ENCODE assay signal across 8 cellular contexts in genomic region chr11:112174789-112175595, GRCh38. TPM values are rescaled to one million over a fixed set of nuclear protein-coding genes. Genes with fewer than 3 reads are reported as not detected.
DNase-seq lines count a peak whose midpoint lies in the region; ATAC-seq and TF ChIP-seq lines count a peak whose summit lies in the region.

Gene BCO2 (plus strand): TSS chr11:112175512. CDS start chr11:112175602, 90 bp downstream.

- H3K4me3 ChIP-seq in fibroblast of pulmonary artery (replicated peaks; ENCODE audit: low read depth, low read length): peak within 1 kb of the TSS; percentile 39

- peak; percentile 91 for TF ChIP-seq CTCF in fibroblast of pulmonary artery (IDR thresholded peaks at IDR 0.05; ENCODE audit: low read length, missing control alignments)

- no peak within 1 kb of the TSS for H3K27ac Mint-ChIP-seq in activated T-cell treated with anti-CD3 and anti-CD28 coated beads, Interleukin-2, amount 50 U/mL, for 24 hours
- H3K27ac Mint-ChIP-seq in stimulated activated naive CD8-positive, alpha-beta T cell treated with anti-CD3 and anti-CD28 coated beads, Interleukin-15, amount 100 ng/mL, for 72 hours: peak within 1 kb of the TSS in 1 of 2 donors; percentile 13

- ATAC-seq in HG02852 (IDR thresholded peaks at IDR 0.05; ENCODE audit: unreplicated experiment): peak; percentile 57
- peak; percentile 81 for ATAC-seq in stimulated activated naive CD8-positive, alpha-beta T cell treated with anti-CD3 and anti-CD28 coated beads, Interleukin-15, amount 100 ng/mL, for 72 hours
- no peak for ATAC-seq in GM19467 (IDR thresholded peaks at IDR 0.05; ENCODE audit: unreplicated experiment)

- peak within 1 kb of the TSS; percentile 44 for H3K4me3 Mint-ChIP-seq in activated T-cell treated with anti-CD3 and anti-CD28 coated beads, Interleukin-2, amount 50 U/mL, for 24 hours
- H3K4me3 Mint-ChIP-seq in stimulated activated naive CD8-positive, alpha-beta T cell treated with anti-CD3 and anti-CD28 coated beads, Interleukin-15, amount 100 ng/mL, for 72 hours: peak within 1 kb of the TSS; percentile 38 to 68

- H3K4me1 Mint-ChIP-seq in activated T-cell treated with anti-CD3 and anti-CD28 coated beads, Interleukin-2, amount 50 U/mL, for 24 hours (ENCODE audit: low read depth): peaks cover 21% of the 10 kb centered on the region
- peaks cover 10% of the 10 kb centered on the region for H3K4me1 Mint-ChIP-seq in stimulated activated naive CD8-positive, alpha-beta T cell treated with anti-CD3 and anti-CD28 coated beads, Interleukin-15, amount 100 ng/mL, for 72 hours

- peak; percentile 82 for DNase-seq in EH (ENCODE audit: low read depth)
- peak; percentile 83 for DNase-seq in NCI-H69 (lab: John Stamatoyannopoulos, UW)
- peak; percentile 37 for DNase-seq in activated T-cell treated with anti-CD3 and anti-CD28 coated beads, Interleukin-2, amount 50 U/mL, for 24 hours
- DNase-seq in fibroblast of pulmonary artery (ENCODE audit: low read depth): peak; percentile 87
- peak; percentile 77 for DNase-seq in myocyte (ENCODE audit: low read depth)
- peak; percentile 10 to 43 for DNase-seq in stimulated activated naive CD8-positive, alpha-beta T cell treated with anti-CD3 and anti-CD28 coated beads, Interleukin-15, amount 100 ng/mL, for 72 hours

- H3K36me3 Mint-ChIP-seq in activated T-cell treated with anti-CD3 and anti-CD28 coated beads, Interleukin-2, amount 50 U/mL, for 24 hours (ENCODE audit: low read depth): no peaks in the 10 kb centered on the region

- H3K9me3 Mint-ChIP-seq in activated T-cell treated with anti-CD3 and anti-CD28 coated beads, Interleukin-2, amount 50 U/mL, for 24 hours: no peaks in the 10 kb centered on the region
- no peaks in the 10 kb centered on the region for H3K9me3 Mint-ChIP-seq in stimulated activated naive CD8-positive, alpha-beta T cell treated with anti-CD3 and anti-CD28 coated beads, Interleukin-15, amount 100 ng/mL, for 72 hours

- H3K27me3 Mint-ChIP-seq in activated T-cell treated with anti-CD3 and anti-CD28 coated beads, Interleukin-2, amount 50 U/mL, for 24 hours: peaks cover 33% of the 10 kb centered on the region
- peaks cover 23% of the 10 kb centered on the region for H3K27me3 Mint-ChIP-seq in stimulated activated naive CD8-positive, alpha-beta T cell treated with anti-CD3 and anti-CD28 coated beads, Interleukin-15, amount 100 ng/mL, for 72 hours

RNA-seq across cellular contexts. Expression of gene BCO2, which starts in this region (rescaled TPM):
- 0.80 and 0.99 TPM in 2 replicates for total RNA-seq in myocyte
- 0.40 TPM for polyA plus RNA-seq in myocyte (2012)

Comparison
In these comparisons a context has a peak if more than half of its experiments do, and no peak if none do; other contexts are left out.
1. Peak in DNase-seq in myocyte; RNA of the gene not detected or under 1 TPM.
2. DNase-seq: peak in every context shown above with its lines; median percentile 87 in fibroblast of pulmonary artery; 83 in NCI-H69; 82 in EH; 77 in myocyte; 37 in activated T-cell treated with anti-CD3 and anti-CD28 coated beads, Interleukin-2, amount 50 U/mL, for 24 hours; 26 in stimulated activated naive CD8-positive, alpha-beta T cell treated with anti-CD3 and anti-CD28 coated beads, Interleukin-15, amount 100 ng/mL, for 72 hours.